8 cellular contexts compared by ENCODE assay signal in genomic region chr18:12200186-12200585, GRCh38.
DNase-seq lines count a peak whose midpoint lies in the region; ATAC-seq and TF ChIP-seq lines count a peak whose summit lies in the region.
"Not testable (repeated sequence)": the region's sequence is repeated elsewhere in the genome, so short reads cannot be mapped to it uniquely, and the experiment has no call there.

No MANE protein-coding gene starts in this region.

- not testable (repeated sequence) for H3K4me1 Mint-ChIP-seq in stimulated activated effector memory CD8-positive, alpha-beta T cell treated with anti-CD3 and anti-CD28 coated beads, Interleukin-12 subunit alpha, Interleukin-12 subunit beta, amount 100 ng/mL, for 72 hours

- not testable (repeated sequence) for H3K36me3 ChIP-seq in brain microvascular endothelial cell (replicated peaks)

- DNase-seq in GM10248 (ENCODE audit: extremely low spot score), result peak; percentile 23
- DNase-seq in KBM-7, result peak; percentile 66
- peak; percentile 28 for DNase-seq in SKM-1 treated with dmso at 0.1 percent for 144 hours (lab: John Stamatoyannopoulos, UW; ENCODE audit: unreplicated experiment)
- peak; percentile 2 for DNase-seq in brain microvascular endothelial cell
- not testable (repeated sequence) for DNase-seq in stimulated activated effector memory CD8-positive, alpha-beta T cell treated with anti-CD3 and anti-CD28 coated beads, Interleukin-12 subunit alpha, Interleukin-12 subunit beta, amount 100 ng/mL, for 72 hours (ENCODE audit: low spot score in 2 of 2)

- in situ Hi-C loops in KBM-7 (cut with MboI; ENCODE audit: low pct_unique_long_range_greater_than_20kb, low sequenced_read_pairs); brain microvascular endothelial cell (cut with HindIII; ENCODE audit: low pct_ligation_motif_present, low sequenced_read_pairs): not testable (repeated sequence)

- H3K27ac Mint-ChIP-seq in stimulated activated effector memory CD8-positive, alpha-beta T cell treated with anti-CD3 and anti-CD28 coated beads, Interleukin-12 subunit alpha, Interleukin-12 subunit beta, amount 100 ng/mL, for 72 hours, result not testable (repeated sequence)

- CTCF ChIA-PET in GM10248 (lab: Yijun Ruan, JAX), result not testable (repeated sequence)

- TF ChIP-seq CTCF in GM10248 (IDR thresholded peaks at IDR 0.05; ENCODE audit: control extremely low read depth, extremely low read depth, low read depth, missing control alignments); brain microvascular endothelial cell (IDR thresholded peaks at IDR 0.05; ENCODE audit: low read depth, low read length, missing control alignments): not testable (repeated sequence)

- peak; percentile 100 for ATAC-seq in GM19043 (IDR thresholded peaks at IDR 0.05; ENCODE audit: low read depth, unreplicated experiment)
- peak; percentile 96 for ATAC-seq in GM21737 (IDR thresholded peaks at IDR 0.05; ENCODE audit: unreplicated experiment)
- peak; percentile 99 for ATAC-seq in HG03066 (IDR thresholded peaks at IDR 0.05; ENCODE audit: low read depth, unreplicated experiment)
- ATAC-seq in stimulated activated effector memory CD8-positive, alpha-beta T cell treated with anti-CD3 and anti-CD28 coated beads, Interleukin-12 subunit alpha, Interleukin-12 subunit beta, amount 100 ng/mL, for 72 hours, result peak; percentile 92

- H3K4me3 Mint-ChIP-seq in stimulated activated effector memory CD8-positive, alpha-beta T cell treated with anti-CD3 and anti-CD28 coated beads, Interleukin-12 subunit alpha, Interleukin-12 subunit beta, amount 100 ng/mL, for 72 hours, result not testable (repeated sequence)

- not testable (repeated sequence) for H3K27ac ChIP-seq in brain microvascular endothelial cell

- H3K27me3 ChIP-seq in brain microvascular endothelial cell (replicated peaks), result not testable (repeated sequence)

- POLR2A ChIA-PET in GM10248 (lab: Yijun Ruan, JAX), result not testable (repeated sequence)

- H3K4me3 ChIP-seq in brain microvascular endothelial cell (ENCODE audit: low read depth, low read length), result not testable (repeated sequence)

- not testable (repeated sequence) for H3K9me3 Mint-ChIP-seq in stimulated activated effector memory CD8-positive, alpha-beta T cell treated with anti-CD3 and anti-CD28 coated beads, Interleukin-12 subunit alpha, Interleukin-12 subunit beta, amount 100 ng/mL, for 72 hours

- not testable (repeated sequence) for H3K36me3 Mint-ChIP-seq in stimulated activated effector memory CD8-positive, alpha-beta T cell treated with anti-CD3 and anti-CD28 coated beads, Interleukin-12 subunit alpha, Interleukin-12 subunit beta, amount 100 ng/mL, for 72 hours
